ENCODE assay signal across 2 cellular contexts in the genomic region with DNA sequence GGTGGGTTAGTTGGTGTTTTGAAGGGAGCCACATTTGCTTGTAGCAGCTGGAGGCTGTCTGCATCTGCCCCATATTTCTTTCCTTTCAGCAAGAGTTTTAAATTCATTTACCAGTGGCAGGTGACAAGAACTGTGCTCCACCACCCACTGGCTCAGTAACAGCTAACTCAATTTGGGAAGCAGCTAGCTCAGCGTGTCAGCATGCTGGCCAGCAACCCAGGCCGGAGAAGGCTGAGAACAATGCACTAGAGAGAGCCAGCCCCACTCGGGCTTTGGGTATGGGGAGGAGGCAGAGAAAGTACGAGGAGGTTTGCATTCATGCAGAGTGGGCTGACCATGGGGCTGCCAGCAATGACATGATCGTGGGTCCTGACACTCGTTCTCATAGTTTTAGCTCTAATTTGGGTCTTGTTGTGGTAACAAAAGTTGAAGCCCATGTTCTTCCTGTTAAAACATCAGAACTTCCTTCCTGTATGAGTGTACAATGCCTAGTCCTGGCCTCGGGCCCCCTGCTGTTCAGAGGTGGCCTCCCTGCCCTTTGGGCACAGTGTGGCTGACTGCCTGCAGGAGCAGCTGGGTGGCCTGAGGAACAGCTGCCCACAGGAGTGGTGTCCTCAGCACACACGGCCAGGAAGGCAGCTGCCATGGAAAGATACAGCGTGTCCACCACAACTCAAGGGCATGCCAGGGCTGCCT.
TF ChIP-seq lines count a peak whose summit lies in the region.

No MANE protein-coding gene starts in this region.

TF ChIP-seq in GM23338, 12 proteins besides CTCF, POLR2A, EP300 and RAD21 (continued from another document):
- TF ChIP-seq, protein P1, sequence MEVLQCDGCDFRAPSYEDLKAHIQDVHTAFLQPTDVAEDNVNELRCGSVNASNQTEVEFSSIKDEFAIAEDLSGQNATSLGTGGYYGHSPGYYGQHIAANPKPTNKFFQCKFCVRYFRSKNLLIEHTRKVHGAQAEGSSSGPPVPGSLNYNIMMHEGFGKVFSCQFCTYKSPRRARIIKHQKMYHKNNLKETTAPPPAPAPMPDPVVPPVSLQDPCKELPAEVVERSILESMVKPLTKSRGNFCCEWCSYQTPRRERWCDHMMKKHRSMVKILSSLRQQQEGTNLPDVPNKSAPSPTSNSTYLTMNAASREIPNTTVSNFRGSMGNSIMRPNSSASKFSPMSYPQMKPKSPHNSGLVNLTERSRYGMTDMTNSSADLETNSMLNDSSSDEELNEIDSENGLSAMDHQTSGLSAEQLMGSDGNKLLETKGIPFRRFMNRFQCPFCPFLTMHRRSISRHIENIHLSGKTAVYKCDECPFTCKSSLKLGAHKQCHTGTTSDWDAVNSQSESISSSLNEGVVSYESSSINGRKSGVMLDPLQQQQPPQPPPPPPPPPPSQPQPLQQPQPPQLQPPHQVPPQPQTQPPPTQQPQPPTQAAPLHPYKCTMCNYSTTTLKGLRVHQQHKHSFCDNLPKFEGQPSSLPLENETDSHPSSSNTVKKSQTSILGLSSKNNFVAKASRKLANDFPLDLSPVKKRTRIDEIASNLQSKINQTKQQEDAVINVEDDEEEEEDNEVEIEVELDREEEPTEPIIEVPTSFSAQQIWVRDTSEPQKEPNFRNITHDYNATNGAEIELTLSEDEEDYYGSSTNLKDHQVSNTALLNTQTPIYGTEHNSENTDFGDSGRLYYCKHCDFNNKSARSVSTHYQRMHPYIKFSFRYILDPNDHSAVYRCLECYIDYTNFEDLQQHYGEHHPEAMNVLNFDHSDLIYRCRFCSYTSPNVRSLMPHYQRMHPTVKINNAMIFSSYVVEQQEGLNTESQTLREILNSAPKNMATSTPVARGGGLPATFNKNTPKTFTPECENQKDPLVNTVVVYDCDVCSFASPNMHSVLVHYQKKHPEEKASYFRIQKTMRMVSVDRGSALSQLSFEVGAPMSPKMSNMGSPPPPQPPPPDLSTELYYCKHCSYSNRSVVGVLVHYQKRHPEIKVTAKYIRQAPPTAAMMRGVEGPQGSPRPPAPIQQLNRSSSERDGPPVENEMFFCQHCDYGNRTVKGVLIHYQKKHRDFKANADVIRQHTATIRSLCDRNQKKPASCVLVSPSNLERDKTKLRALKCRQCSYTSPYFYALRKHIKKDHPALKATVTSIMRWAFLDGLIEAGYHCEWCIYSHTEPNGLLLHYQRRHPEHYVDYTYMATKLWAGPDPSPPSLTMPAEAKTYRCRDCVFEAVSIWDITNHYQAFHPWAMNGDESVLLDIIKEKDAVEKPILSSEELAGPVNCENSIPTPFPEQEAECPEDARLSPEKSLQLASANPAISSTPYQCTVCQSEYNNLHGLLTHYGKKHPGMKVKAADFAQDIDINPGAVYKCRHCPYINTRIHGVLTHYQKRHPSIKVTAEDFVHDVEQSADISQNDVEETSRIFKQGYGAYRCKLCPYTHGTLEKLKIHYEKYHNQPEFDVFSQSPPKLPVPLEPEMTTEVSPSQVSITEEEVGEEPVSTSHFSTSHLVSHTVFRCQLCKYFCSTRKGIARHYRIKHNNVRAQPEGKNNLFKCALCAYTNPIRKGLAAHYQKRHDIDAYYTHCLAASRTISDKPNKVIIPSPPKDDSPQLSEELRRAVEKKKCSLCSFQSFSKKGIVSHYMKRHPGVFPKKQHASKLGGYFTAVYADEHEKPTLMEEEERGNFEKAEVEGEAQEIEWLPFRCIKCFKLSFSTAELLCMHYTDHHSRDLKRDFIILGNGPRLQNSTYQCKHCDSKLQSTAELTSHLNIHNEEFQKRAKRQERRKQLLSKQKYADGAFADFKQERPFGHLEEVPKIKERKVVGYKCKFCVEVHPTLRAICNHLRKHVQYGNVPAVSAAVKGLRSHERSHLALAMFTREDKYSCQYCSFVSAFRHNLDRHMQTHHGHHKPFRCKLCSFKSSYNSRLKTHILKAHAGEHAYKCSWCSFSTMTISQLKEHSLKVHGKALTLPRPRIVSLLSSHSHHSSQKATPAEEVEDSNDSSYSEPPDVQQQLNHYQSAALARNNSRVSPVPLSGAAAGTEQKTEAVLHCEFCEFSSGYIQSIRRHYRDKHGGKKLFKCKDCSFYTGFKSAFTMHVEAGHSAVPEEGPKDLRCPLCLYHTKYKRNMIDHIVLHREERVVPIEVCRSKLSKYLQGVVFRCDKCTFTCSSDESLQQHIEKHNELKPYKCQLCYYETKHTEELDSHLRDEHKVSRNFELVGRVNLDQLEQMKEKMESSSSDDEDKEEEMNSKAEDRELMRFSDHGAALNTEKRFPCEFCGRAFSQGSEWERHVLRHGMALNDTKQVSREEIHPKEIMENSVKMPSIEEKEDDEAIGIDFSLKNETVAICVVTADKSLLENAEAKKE (CRISPR knock-in tag; IDR thresholded peaks at IDR 0.05), result no peak
- TF ChIP-seq, protein P2, sequence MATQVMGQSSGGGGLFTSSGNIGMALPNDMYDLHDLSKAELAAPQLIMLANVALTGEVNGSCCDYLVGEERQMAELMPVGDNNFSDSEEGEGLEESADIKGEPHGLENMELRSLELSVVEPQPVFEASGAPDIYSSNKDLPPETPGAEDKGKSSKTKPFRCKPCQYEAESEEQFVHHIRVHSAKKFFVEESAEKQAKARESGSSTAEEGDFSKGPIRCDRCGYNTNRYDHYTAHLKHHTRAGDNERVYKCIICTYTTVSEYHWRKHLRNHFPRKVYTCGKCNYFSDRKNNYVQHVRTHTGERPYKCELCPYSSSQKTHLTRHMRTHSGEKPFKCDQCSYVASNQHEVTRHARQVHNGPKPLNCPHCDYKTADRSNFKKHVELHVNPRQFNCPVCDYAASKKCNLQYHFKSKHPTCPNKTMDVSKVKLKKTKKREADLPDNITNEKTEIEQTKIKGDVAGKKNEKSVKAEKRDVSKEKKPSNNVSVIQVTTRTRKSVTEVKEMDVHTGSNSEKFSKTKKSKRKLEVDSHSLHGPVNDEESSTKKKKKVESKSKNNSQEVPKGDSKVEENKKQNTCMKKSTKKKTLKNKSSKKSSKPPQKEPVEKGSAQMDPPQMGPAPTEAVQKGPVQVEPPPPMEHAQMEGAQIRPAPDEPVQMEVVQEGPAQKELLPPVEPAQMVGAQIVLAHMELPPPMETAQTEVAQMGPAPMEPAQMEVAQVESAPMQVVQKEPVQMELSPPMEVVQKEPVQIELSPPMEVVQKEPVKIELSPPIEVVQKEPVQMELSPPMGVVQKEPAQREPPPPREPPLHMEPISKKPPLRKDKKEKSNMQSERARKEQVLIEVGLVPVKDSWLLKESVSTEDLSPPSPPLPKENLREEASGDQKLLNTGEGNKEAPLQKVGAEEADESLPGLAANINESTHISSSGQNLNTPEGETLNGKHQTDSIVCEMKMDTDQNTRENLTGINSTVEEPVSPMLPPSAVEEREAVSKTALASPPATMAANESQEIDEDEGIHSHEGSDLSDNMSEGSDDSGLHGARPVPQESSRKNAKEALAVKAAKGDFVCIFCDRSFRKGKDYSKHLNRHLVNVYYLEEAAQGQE (IDR thresholded peaks at IDR 0.05; ENCODE audit: unreplicated experiment), result no peak
- TF ChIP-seq JUNB (IDR thresholded peaks at IDR 0.05; ENCODE audit: unreplicated experiment) (no peak), POLR2AphosphoS5 (IDR thresholded peaks at IDR 0.05; ENCODE audit: low read depth) (no peak), ZNF114 (CRISPR knock-in tag; IDR thresholded peaks at IDR 0.05) (no peak)
- TF ChIP-seq, protein P3, sequence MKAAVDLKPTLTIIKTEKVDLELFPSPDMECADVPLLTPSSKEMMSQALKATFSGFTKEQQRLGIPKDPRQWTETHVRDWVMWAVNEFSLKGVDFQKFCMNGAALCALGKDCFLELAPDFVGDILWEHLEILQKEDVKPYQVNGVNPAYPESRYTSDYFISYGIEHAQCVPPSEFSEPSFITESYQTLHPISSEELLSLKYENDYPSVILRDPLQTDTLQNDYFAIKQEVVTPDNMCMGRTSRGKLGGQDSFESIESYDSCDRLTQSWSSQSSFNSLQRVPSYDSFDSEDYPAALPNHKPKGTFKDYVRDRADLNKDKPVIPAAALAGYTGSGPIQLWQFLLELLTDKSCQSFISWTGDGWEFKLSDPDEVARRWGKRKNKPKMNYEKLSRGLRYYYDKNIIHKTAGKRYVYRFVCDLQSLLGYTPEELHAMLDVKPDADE (IDR thresholded peaks at IDR 0.05), result no peak

TF ChIP-seq in WTC11, 78 proteins besides CTCF, POLR2A, EP300 and RAD21 (continued from another document):
- TF ChIP-seq, protein P4, sequence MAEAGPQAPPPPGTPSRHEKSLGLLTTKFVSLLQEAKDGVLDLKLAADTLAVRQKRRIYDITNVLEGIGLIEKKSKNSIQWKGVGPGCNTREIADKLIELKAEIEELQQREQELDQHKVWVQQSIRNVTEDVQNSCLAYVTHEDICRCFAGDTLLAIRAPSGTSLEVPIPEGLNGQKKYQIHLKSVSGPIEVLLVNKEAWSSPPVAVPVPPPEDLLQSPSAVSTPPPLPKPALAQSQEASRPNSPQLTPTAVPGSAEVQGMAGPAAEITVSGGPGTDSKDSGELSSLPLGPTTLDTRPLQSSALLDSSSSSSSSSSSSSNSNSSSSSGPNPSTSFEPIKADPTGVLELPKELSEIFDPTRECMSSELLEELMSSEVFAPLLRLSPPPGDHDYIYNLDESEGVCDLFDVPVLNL (CRISPR knock-in tag; IDR thresholded peaks at IDR 0.05; ENCODE audit: borderline replicate concordance, low read depth), result no peak
